23 cellular contexts compared by ENCODE assay signal in the genomic region with DNA sequence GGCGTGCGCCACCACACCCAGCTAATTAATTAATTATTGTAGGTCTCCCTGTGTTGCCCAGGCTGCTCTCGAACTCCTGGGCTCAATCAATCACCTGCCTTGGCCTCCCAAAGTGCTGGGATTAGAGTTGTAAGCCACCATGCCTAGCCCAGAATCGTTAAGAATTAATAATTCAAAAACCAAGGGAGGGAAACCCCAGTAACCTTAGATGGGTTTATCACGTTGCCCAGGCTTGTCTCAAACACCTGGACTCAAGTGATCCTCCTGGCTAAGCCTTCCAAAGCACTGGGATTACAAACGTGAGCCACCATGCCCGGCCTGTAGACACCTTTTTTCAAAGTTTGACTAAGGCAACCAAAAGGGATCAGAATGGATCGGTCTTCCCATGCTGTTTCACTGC. TPM values are rescaled to one million over a fixed set of nuclear protein-coding genes. Genes with fewer than 3 reads are reported as not detected.
DNase-seq lines count a peak whose midpoint lies in the region; ATAC-seq, FAIRE-seq and TF ChIP-seq lines count a peak whose summit lies in the region.
"Had no signal": no experiment of that assay in that cellular context is flagged by ENCODE, and none has a peak within 500 bp of the region (broad histone marks: within the 10 kb centered on the region; RNA-seq: fewer than 3 reads in every experiment).

No MANE protein-coding gene starts in this region.

- DNase-seq in DMS79 (lab: John Stamatoyannopoulos, UW) = peak; percentile 5
- DNase-seq in DMS79 treated with DMSO at 0.1 percent for 48 hours (lab: John Stamatoyannopoulos, UW) = no peak
- DNase-seq in NCI-H524 treated with DMSO at 0.1 percent for 48 hours (lab: John Stamatoyannopoulos, UW) = peak; percentile 49
- peak; percentile 44 for DNase-seq in kidney
- no peak for DNase-seq in upper lobe of left lung
- DNase-seq in activated T-cell treated with anti-CD3 and anti-CD28 coated beads, Interleukin-2, amount 50 U/mL, for 1 hour = no peak
- DNase-seq in GM10266 (ENCODE audit: extremely low spot score) = no peak
- DNase-seq: CD8-positive, alpha-beta memory T cell; DMS53; H9; HFFc6; Karpas-422; NCI-H1105 treated with DMSO at 0.1 percent for 48 hours; NCI-H2029 treated with DMSO at 0.1 percent for 48 hours; NCI-H446 treated with DMSO at 0.1 percent for 48 hours; NCI-H774; Peyer's patch; SJCRH30 had no signal

- no peak for FAIRE-seq in kidney (lab: Jason Lieb, UNC)
- FAIRE-seq: GM12878 had no signal

- ATAC-seq in upper lobe of left lung (ENCODE audit: low FRiP score in 2 of 2) = no peak
- ATAC-seq in GM18867 (IDR thresholded peaks at IDR 0.05; ENCODE audit: unreplicated experiment) = no peak
- ATAC-seq: GM12878 had no signal

- TF ChIP-seq CTCF in kidney (IDR thresholded peaks at IDR 0.05; ENCODE audit: borderline replicate concordance, extremely low read depth, insufficient read depth) (no peak), upper lobe of left lung (IDR thresholded peaks at IDR 0.05) (no peak), GM10266 (IDR thresholded peaks at IDR 0.05; ENCODE audit: control insufficient read depth, insufficient read depth, low read depth, missing control alignments) (no peak)

- intact Hi-C loops in kidney (cut with DNase I) = no loop called here

- TF ChIP-seq POLR2A in upper lobe of left lung (IDR thresholded peaks at IDR 0.05) = no peak

- no peaks in the 10 kb centered on the region for H3K36me3 ChIP-seq in kidney (ENCODE audit: control insufficient read depth in 1 of 2, insufficient read depth in 2 of 2, low read length in 2 of 2)
- H3K36me3 ChIP-seq in upper lobe of left lung = no peaks in the 10 kb centered on the region
- H3K36me3 ChIP-seq: Peyer's patch, SJCRH30 had no signal

- H3K9ac ChIP-seq in kidney (ENCODE audit: low read length in 2 of 2) = no peak overlapping the region

- no peak for TF ChIP-seq EP300 in upper lobe of left lung (IDR thresholded peaks at IDR 0.05)

- no peaks in the 10 kb centered on the region for H3K9me3 ChIP-seq in kidney (ENCODE audit: control insufficient read depth in 1 of 2, low read length in 2 of 2)
- H3K9me3 ChIP-seq in upper lobe of left lung = no peaks in the 10 kb centered on the region
- H3K9me3 ChIP-seq: Peyer's patch, SJCRH30 had no signal

- H3K27me3 ChIP-seq in upper lobe of left lung = no peaks in the 10 kb centered on the region
- H3K27me3 ChIP-seq: Peyer's patch had no signal

- H3K4me1 ChIP-seq in kidney (ENCODE audit: control insufficient read depth in 1 of 2, insufficient read depth in 1 of 2, low read depth in 1 of 2, low read length in 2 of 2) (no peaks in the 10 kb centered on the region), upper lobe of left lung (peaks cover 0 to 10% (median 0%) of the 10 kb centered on the region in 4 donors)
- H3K4me1 ChIP-seq: SJCRH30 had no signal

- H3K27ac ChIP-seq in kidney (ENCODE audit: low read depth in 2 of 2, low read length in 2 of 2) (no peak overlapping the region), upper lobe of left lung (peak overlapping the region; percentile 13 to 65 (median 40))
- H3K27ac ChIP-seq: 22Rv1, Peyer's patch, SJCRH30 had no signal

- no peak overlapping the region for H3K4me3 ChIP-seq in kidney (ENCODE audit: low read length in 2 of 2)
- no peak overlapping the region for H3K4me3 ChIP-seq in upper lobe of left lung
- H3K4me3 ChIP-seq: GM12878, Peyer's patch, SJCRH30 had no signal

- WGBS in upper lobe of left lung, 2 donors = 76 to 82% methylated on average over 7 to 8 of the region's 8 CpGs

RNA-seq across cellular contexts. Expression of a gene that starts 21.6 kb away (rescaled TPM):
- total RNA-seq in kidney (3.1 TPM), upper lobe of left lung (10 to 100 TPM; 14.5 to 70.2 (median 33.4) TPM)
- 0.49 TPM for polyA plus RNA-seq in kidney (ENCODE audit: insufficient read depth, low read depth, low replicate concordance)
- total RNA-seq: CD8-positive, alpha-beta memory T cell; GM12878; H9; HFFc6; M059J; OCI-LY7; SJCRH30 had no signal
- polyA plus RNA-seq: CD8-positive, alpha-beta memory T cell had no signal

RNA-seq across cellular contexts. Expression of a gene that starts 45.9 kb away (rescaled TPM):
- total RNA-seq in kidney (5.6 TPM), upper lobe of left lung (1 to 10 TPM; 1.1 to 7.1 (median 3.7) TPM)
- 1.7 TPM for polyA plus RNA-seq in kidney (ENCODE audit: insufficient read depth, low read depth, low replicate concordance)
- total RNA-seq: M059J had no signal

RNA-seq across cellular contexts. Expression of a gene that starts 57.3 kb away (rescaled TPM):
- total RNA-seq in kidney = 71.3 TPM
- 448 TPM for polyA plus RNA-seq in kidney (ENCODE audit: insufficient read depth, low read depth, low replicate concordance)
- total RNA-seq in upper lobe of left lung = 10 to 100 TPM; 21.6 to 49.4 (median 34.8) TPM

Comparison
In these comparisons a context has a peak if more than half of its experiments do, and no peak if none do; other contexts are left out.
1. DNase-seq: peak in DMS79 (single experiment), NCI-H524 treated with DMSO at 0.1 percent for 48 hours (single experiment) and kidney (single experiment); none in DMS79 treated with DMSO at 0.1 percent for 48 hours (single experiment), upper lobe of left lung (0 of 2), activated T-cell treated with anti-CD3 and anti-CD28 coated beads, Interleukin-2, amount 50 U/mL, for 1 hour (single experiment) and GM10266 (single experiment).
2. H3K27ac ChIP-seq: peak in upper lobe of left lung (4 of 4); none in kidney (0 of 2).